In genomic region chr13:100789025-100789424, GRCh38 we compare ENCODE assay signal across 26 cellular contexts.
DNase-seq lines count a peak whose midpoint lies in the region; ATAC-seq and TF ChIP-seq lines count a peak whose summit lies in the region.
"Had no signal": no experiment of that assay in that cellular context is flagged by ENCODE, and none has a peak within 500 bp of the region (broad histone marks: within the 10 kb centered on the region; RNA-seq: fewer than 3 reads in every experiment).

No MANE protein-coding gene starts in this region.

- TF ChIP-seq CTCF in brain (conservative IDR thresholded peaks at IDR 0.05) (no peak), type B pancreatic cell (conservative IDR thresholded peaks at IDR 0.05) (no peak)

- peak overlapping the region; percentile 39 to 85 (median 74) for H3K27ac Mint-ChIP-seq in brain
- H3K27ac Mint-ChIP-seq in type B pancreatic cell = peak overlapping the region; percentile 37
- H3K27ac Mint-ChIP-seq in effector memory CD8-positive, alpha-beta T cell = no peak overlapping the region
- H3K27ac Mint-ChIP-seq: activated CD4-positive, alpha-beta T cell treated with anti-CD3 and anti-CD28 coated beads, Interleukin-2, amount 10 ng/mL, durations not matched to agents 7 days and 5 days; activated naive CD4-positive, alpha-beta T cell treated with anti-CD3 and anti-CD28 coated beads, Interleukin-2, amount 50 U/mL, for 72 hours; natural killer cell had no signal

- no peak for ATAC-seq in effector memory CD8-positive, alpha-beta T cell (replicated peaks)
- ATAC-seq in HG03159 (IDR thresholded peaks at IDR 0.05; ENCODE audit: unreplicated experiment) = no peak
- ATAC-seq: mucosa of descending colon, natural killer cell had no signal

- H3K4me1 Mint-ChIP-seq in brain (peaks cover 15% of the 10 kb centered on the region), type B pancreatic cell (ENCODE audit: unreplicated experiment) (peaks cover 10% of the 10 kb centered on the region)
- H3K4me1 Mint-ChIP-seq in effector memory CD8-positive, alpha-beta T cell (ENCODE audit: low read depth in 2 of 2) = no peaks in the 10 kb centered on the region
- H3K4me1 Mint-ChIP-seq: activated CD4-positive, alpha-beta T cell treated with anti-CD3 and anti-CD28 coated beads, Interleukin-2, amount 10 ng/mL, durations not matched to agents 7 days and 5 days; natural killer cell had no signal

- H3K4me3 Mint-ChIP-seq in brain (peak overlapping the region in 1 of 5 experiments; percentile 61), type B pancreatic cell (no peak overlapping the region)
- H3K4me3 Mint-ChIP-seq in effector memory CD8-positive, alpha-beta T cell = no peak overlapping the region
- H3K4me3 Mint-ChIP-seq: activated CD4-positive, alpha-beta T cell treated with anti-CD3 and anti-CD28 coated beads, Interleukin-2, amount 10 ng/mL, durations not matched to agents 7 days and 5 days; natural killer cell had no signal

- H3K27ac ChIP-seq in layer of hippocampus (ENCODE audit: low read depth, low read length) = peak overlapping the region; percentile 3
- H3K27ac ChIP-seq: 22Rv1, ovary, upper lobe of left lung had no signal

- DNase-seq in DMS53 (lab: John Stamatoyannopoulos, UW) (peak; percentile 27), DMS53 treated with DMSO at 0.1 percent for 48 hours (lab: John Stamatoyannopoulos, UW; ENCODE audit: unreplicated experiment) (no peak), type B pancreatic cell (ENCODE audit: extremely low spot score, unreplicated experiment) (no peak), NCI-H82 (lab: John Stamatoyannopoulos, UW) (no peak)
- DNase-seq in effector memory CD8-positive, alpha-beta T cell = no peak
- DNase-seq: activated CD4-positive, alpha-beta T cell treated with anti-CD3 and anti-CD28 coated beads, Interleukin-2, amount 10 ng/mL, durations not matched to agents 7 days and 5 days; activated effector memory CD4-positive, alpha-beta T cell treated with Interleukin-2 at 50 U/mL for 16 hours; effector CD4-positive, alpha-beta T cell; erythroblast; KBM-7; MG63; mucosa of descending colon; natural killer cell; ovary; SIG-M5; stimulated activated CD4-positive, alpha-beta T cell treated with anti-CD3 and anti-CD28 coated beads, Interleukin-15, amount 100 ng/mL, for 24 hours; stimulated activated CD4-positive, alpha-beta T cell treated with anti-CD3 and anti-CD28 coated beads, Interleukin-4, amount 100 ng/mL, for 4 hours; SW 1271; T1000 had no signal

- H3K27me3 ChIP-seq in layer of hippocampus (ENCODE audit: control insufficient read depth, insufficient read depth, low read length) = no peaks in the 10 kb centered on the region
- H3K27me3 ChIP-seq: breast epithelium, MG63, ovary, upper lobe of left lung had no signal

- H3K27me3 Mint-ChIP-seq in brain (peaks cover 12% of the 10 kb centered on the region), type B pancreatic cell (no peaks in the 10 kb centered on the region)
- peaks cover 35 to 61% of the 10 kb centered on the region in 2 donors for H3K27me3 Mint-ChIP-seq in effector memory CD8-positive, alpha-beta T cell

- H3K9me3 Mint-ChIP-seq in brain (peaks cover 11 to 47% (median 21%) of the 10 kb centered on the region in 5 experiments), type B pancreatic cell (no peaks in the 10 kb centered on the region)
- H3K9me3 Mint-ChIP-seq in effector memory CD8-positive, alpha-beta T cell = peaks cover 0 to 4% of the 10 kb centered on the region in 2 donors
- H3K9me3 Mint-ChIP-seq: natural killer cell had no signal

- H3K36me3 Mint-ChIP-seq in brain (no peaks in the 10 kb centered on the region), type B pancreatic cell (no peaks in the 10 kb centered on the region)
- no peaks in the 10 kb centered on the region for H3K36me3 Mint-ChIP-seq in effector memory CD8-positive, alpha-beta T cell (ENCODE audit: insufficient read depth)
- H3K36me3 Mint-ChIP-seq: natural killer cell had no signal

Comparison
In these comparisons a context has a peak if more than half of its experiments do, and no peak if none do; other contexts are left out.
1. H3K27ac Mint-ChIP-seq: peak in brain (5 of 5) and type B pancreatic cell (single experiment); none in effector memory CD8-positive, alpha-beta T cell (0 of 2).